15 cellular contexts compared by ENCODE assay signal in genomic region chr1:19797827-19798226, GRCh38. TPM values are rescaled to one million over a fixed set of nuclear protein-coding genes. Genes with fewer than 3 reads are reported as not detected.
DNase-seq lines count a peak whose midpoint lies in the region; ATAC-seq and TF ChIP-seq lines count a peak whose summit lies in the region.
"Had no signal": no experiment of that assay in that cellular context is flagged by ENCODE, and none has a peak within 500 bp of the region (broad histone marks: within the 10 kb centered on the region; RNA-seq: fewer than 3 reads in every experiment).

No MANE protein-coding gene starts in this region.

- H3K36me3 ChIP-seq in BLaER1 treated with 17β-estradiol and CSF1 and Interleukin-3, amounts not matched to agents 10 nM and 100 nM = peaks cover 2 to 28% (median 4%) of the 10 kb centered on the region in 11 experiments; a peak in 13 of 22 replicates
- no peaks in the 10 kb centered on the region for H3K36me3 ChIP-seq in CD8-positive, alpha-beta T cell (ENCODE audit: insufficient read depth, low read length)
- peaks cover 0 to 4% (median 0%) of the 10 kb centered on the region in 3 experiments for H3K36me3 ChIP-seq in naive thymus-derived CD4-positive, alpha-beta T cell (ENCODE audit: control insufficient read depth in 2 of 3, insufficient read depth in 3 of 3, low read length in 3 of 3)

- intact Hi-C loops in CD8-positive, alpha-beta T cell (cut with DNase I, micrococcal nuclease) = no loop called here
- intact Hi-C loops in naive thymus-derived CD4-positive, alpha-beta T cell (cut with micrococcal nuclease) = loop anchor here in 1 of 2 donors (5.0 kb wide), 1 partner anchor 36 kb away; no protein-coding TSS in a partner anchor

- no peak overlapping the region for H3K4me3 ChIP-seq in BLaER1 treated with 17β-estradiol and CSF1 and Interleukin-3, amounts not matched to agents 10 nM and 100 nM
- H3K4me3 ChIP-seq in CD8-positive, alpha-beta T cell (ENCODE audit: low read depth, low read length) = no peak overlapping the region
- H3K4me3 ChIP-seq in naive thymus-derived CD4-positive, alpha-beta T cell (ENCODE audit: low read length) = no peak overlapping the region
- H3K4me3 ChIP-seq: heart right ventricle, upper lobe of left lung had no signal

- H3K4me1 ChIP-seq in BLaER1 treated with 17β-estradiol and CSF1 and Interleukin-3, amounts not matched to agents 10 nM and 100 nM = peaks cover 18 to 44% (median 37%) of the 10 kb centered on the region in 10 experiments
- peaks cover 17% of the 10 kb centered on the region for H3K4me1 ChIP-seq in CD8-positive, alpha-beta T cell (ENCODE audit: insufficient read depth, low read length)
- H3K4me1 ChIP-seq in naive thymus-derived CD4-positive, alpha-beta T cell (ENCODE audit: control insufficient read depth in 2 of 2, insufficient read depth in 2 of 2, low read length in 2 of 2) = peaks cover 0 to 10% of the 10 kb centered on the region in 2 donors

- peak overlapping the region; percentile 93 for H3K27ac Mint-ChIP-seq in CD8-positive, alpha-beta T cell
- peak overlapping the region; percentile 94 for H3K27ac Mint-ChIP-seq in activated T-helper 17 cell treated with anti-CD3 and anti-CD28 coated beads, Interleukin-2, amount 50 U/mL, for 72 hours
- H3K27ac Mint-ChIP-seq in naive thymus-derived CD4-positive, alpha-beta T cell = peak overlapping the region; percentile 39 to 98 (median 91)

- H3K9ac ChIP-seq in BLaER1 treated with 17β-estradiol and CSF1 and Interleukin-3, amounts not matched to agents 10 nM and 100 nM = peak overlapping the region in 3 of 11 experiments; percentile 10 to 92 (median 92); a peak in 1 of 22 replicates

- peaks cover 35% of the 10 kb centered on the region for H3K4me1 Mint-ChIP-seq in CD8-positive, alpha-beta T cell (ENCODE audit: low read depth)
- H3K4me1 Mint-ChIP-seq in activated T-helper 17 cell treated with anti-CD3 and anti-CD28 coated beads, Interleukin-2, amount 50 U/mL, for 72 hours = peaks cover 31% of the 10 kb centered on the region
- peaks cover 13 to 54% (median 38%) of the 10 kb centered on the region in 7 donors for H3K4me1 Mint-ChIP-seq in naive thymus-derived CD4-positive, alpha-beta T cell

- peak overlapping the region in 3 of 11 experiments; percentile 21 to 95 (median 22); a peak in 3 of 22 replicates for H3K27ac ChIP-seq in BLaER1 treated with 17β-estradiol and CSF1 and Interleukin-3, amounts not matched to agents 10 nM and 100 nM
- no peak overlapping the region for H3K27ac ChIP-seq in CD8-positive, alpha-beta T cell (ENCODE audit: low read depth, low read length)
- no peak overlapping the region for H3K27ac ChIP-seq in naive thymus-derived CD4-positive, alpha-beta T cell (ENCODE audit: low read depth, low read length)
- H3K27ac ChIP-seq: HL-60 had no signal

- H3K9me3 Mint-ChIP-seq in CD8-positive, alpha-beta T cell = no peaks in the 10 kb centered on the region
- H3K9me3 Mint-ChIP-seq in activated T-helper 17 cell treated with anti-CD3 and anti-CD28 coated beads, Interleukin-2, amount 50 U/mL, for 72 hours = no peaks in the 10 kb centered on the region
- peaks cover 0 to 3% (median 0%) of the 10 kb centered on the region in 11 donors for H3K9me3 Mint-ChIP-seq in naive thymus-derived CD4-positive, alpha-beta T cell

- CTCF ChIA-PET in CD8-positive, alpha-beta T cell (lab: Charles Lee) = no interaction called here
- CTCF ChIA-PET in naive thymus-derived CD4-positive, alpha-beta T cell (lab: Charles Lee) = interaction anchor here (0.7 kb wide), 1 partner anchor 107 kb away, joined by 4 read pairs; no protein-coding TSS in a partner anchor
- CTCF ChIA-PET in HEK293T (lab: Yijun Ruan, JAX) = no interaction called here

- no peak for TF ChIP-seq CTCF in CD8-positive, alpha-beta T cell (IDR thresholded peaks at IDR 0.05)

- no peaks in the 10 kb centered on the region for H4K20me1 ChIP-seq in BLaER1 treated with 17β-estradiol and CSF1 and Interleukin-3, amounts not matched to agents 10 nM and 100 nM

- DNase-seq in CD8-positive, alpha-beta T cell = no peak
- no peak for DNase-seq in naive thymus-derived CD4-positive, alpha-beta T cell
- DNase-seq in anterior cingulate cortex (lab: John Stamatoyannopoulos, UW) (no peak), HEK293T (ENCODE audit: extremely low spot score) (no peak), islet precursor cell (no peak)
- DNase-seq: aorta, heart right ventricle, NCI-H1694 treated with DMSO at 0.1 percent for 48 hours, SHP77 treated with DMSO at 0.1 percent for 48 hours, upper lobe of left lung had no signal

- ATAC-seq in CD8-positive, alpha-beta T cell = no peak
- ATAC-seq in activated T-helper 17 cell treated with anti-CD3 and anti-CD28 coated beads, Interleukin-2, amount 50 U/mL, for 72 hours (replicated peaks) = no peak
- no peak for ATAC-seq in naive thymus-derived CD4-positive, alpha-beta T cell
- ATAC-seq in activated CD4-positive, CD25-positive, alpha-beta regulatory T cell treated with anti-CD3 and anti-CD28 coated beads, Interleukin-2, amount 50 U/mL, for 24 hours = no peak
- ATAC-seq: heart right ventricle had no signal

- H3K27me3 ChIP-seq in BLaER1 treated with 17β-estradiol and CSF1 and Interleukin-3, amounts not matched to agents 10 nM and 100 nM = no peaks in the 10 kb centered on the region
- H3K27me3 ChIP-seq in CD8-positive, alpha-beta T cell (ENCODE audit: insufficient read depth, low read length) = no peaks in the 10 kb centered on the region
- H3K27me3 ChIP-seq in naive thymus-derived CD4-positive, alpha-beta T cell (ENCODE audit: control insufficient read depth in 2 of 2, insufficient read depth in 2 of 2, low read length in 2 of 2) = no peaks in the 10 kb centered on the region
- H3K27me3 ChIP-seq: heart right ventricle, upper lobe of left lung had no signal

- H3K36me3 Mint-ChIP-seq in CD8-positive, alpha-beta T cell = peaks cover 28% of the 10 kb centered on the region
- H3K36me3 Mint-ChIP-seq in activated T-helper 17 cell treated with anti-CD3 and anti-CD28 coated beads, Interleukin-2, amount 50 U/mL, for 72 hours (ENCODE audit: low read depth) = no peaks in the 10 kb centered on the region
- H3K36me3 Mint-ChIP-seq in naive thymus-derived CD4-positive, alpha-beta T cell = peaks cover 10 to 19% (median 16%) of the 10 kb centered on the region in 5 donors

- H3K9me3 ChIP-seq in BLaER1 treated with 17β-estradiol and CSF1 and Interleukin-3, amounts not matched to agents 10 nM and 100 nM (replicated peaks in 1 of 11) = 0 out of 22 replicates have a peak, but pooled peaks cover 0 to under 1% (median 0%) of the 10 kb centered on the region in 11 experiments
- H3K9me3 ChIP-seq in CD8-positive, alpha-beta T cell (ENCODE audit: low read length) = no peaks in the 10 kb centered on the region
- no peaks in the 10 kb centered on the region for H3K9me3 ChIP-seq in naive thymus-derived CD4-positive, alpha-beta T cell (ENCODE audit: control insufficient read depth in 2 of 3, low read length in 3 of 3)
- H3K9me3 ChIP-seq: heart right ventricle, upper lobe of left lung had no signal

- POLR2A ChIA-PET in CD8-positive, alpha-beta T cell (lab: Charles Lee) = no interaction called here
- POLR2A ChIA-PET in naive thymus-derived CD4-positive, alpha-beta T cell (lab: Charles Lee) = no interaction called here
- POLR2A ChIA-PET in HEK293T (lab: Yijun Ruan, JAX) = interaction anchor here (1.1 kb wide), 2 partner anchors 8 to 84 kb away, joined by 3 read pairs; partner anchors contain the start of gene OTUD3

- H3K27me3 Mint-ChIP-seq in CD8-positive, alpha-beta T cell (ENCODE audit: low read depth) = no peaks in the 10 kb centered on the region
- no peaks in the 10 kb centered on the region for H3K27me3 Mint-ChIP-seq in activated T-helper 17 cell treated with anti-CD3 and anti-CD28 coated beads, Interleukin-2, amount 50 U/mL, for 72 hours
- H3K27me3 Mint-ChIP-seq in naive thymus-derived CD4-positive, alpha-beta T cell = peaks cover 0 to 4% (median 0%) of the 10 kb centered on the region in 5 donors

- H3K4me2 ChIP-seq in BLaER1 treated with 17β-estradiol and CSF1 and Interleukin-3, amounts not matched to agents 10 nM and 100 nM = peak overlapping the region in 10 of 11 experiments; percentile 87 to 97 (median 94); a peak in 14 of 22 replicates

- peak overlapping the region; percentile 62 for H3K4me3 Mint-ChIP-seq in CD8-positive, alpha-beta T cell
- peak overlapping the region; percentile 5 for H3K4me3 Mint-ChIP-seq in activated T-helper 17 cell treated with anti-CD3 and anti-CD28 coated beads, Interleukin-2, amount 50 U/mL, for 72 hours
- peak overlapping the region; percentile 4 to 98 (median 34) for H3K4me3 Mint-ChIP-seq in naive thymus-derived CD4-positive, alpha-beta T cell

TF ChIP-seq in HEK293T, 16 proteins besides CTCF, POLR2A, EP300 and RAD21:
- TF ChIP-seq SUZ12 (IDR thresholded peaks at IDR 0.05) (no peak), FOXK2 (IDR thresholded peaks at IDR 0.05) (no peak), FOXM1 (IDR thresholded peaks at IDR 0.05; ENCODE audit: borderline replicate concordance) (no peak), HDGF (IDR thresholded peaks at IDR 0.05; ENCODE audit: borderline replicate concordance) (no peak), ARNT (IDR thresholded peaks at IDR 0.05) (no peak), ZNF384 (IDR thresholded peaks at IDR 0.05) (no peak), LEF1 (IDR thresholded peaks at IDR 0.05; ENCODE audit: borderline replicate concordance) (no peak), CTBP1 (IDR thresholded peaks at IDR 0.05; ENCODE audit: borderline replicate concordance) (no peak), L3MBTL2 (conservative IDR thresholded peaks at IDR 0.05) (no peak), FOXA1 (IDR thresholded peaks at IDR 0.05) (no peak), TARDBP (IDR thresholded peaks at IDR 0.05) (no peak), SP1 (IDR thresholded peaks at IDR 0.05) (no peak)
- TF ChIP-seq, protein P1, sequence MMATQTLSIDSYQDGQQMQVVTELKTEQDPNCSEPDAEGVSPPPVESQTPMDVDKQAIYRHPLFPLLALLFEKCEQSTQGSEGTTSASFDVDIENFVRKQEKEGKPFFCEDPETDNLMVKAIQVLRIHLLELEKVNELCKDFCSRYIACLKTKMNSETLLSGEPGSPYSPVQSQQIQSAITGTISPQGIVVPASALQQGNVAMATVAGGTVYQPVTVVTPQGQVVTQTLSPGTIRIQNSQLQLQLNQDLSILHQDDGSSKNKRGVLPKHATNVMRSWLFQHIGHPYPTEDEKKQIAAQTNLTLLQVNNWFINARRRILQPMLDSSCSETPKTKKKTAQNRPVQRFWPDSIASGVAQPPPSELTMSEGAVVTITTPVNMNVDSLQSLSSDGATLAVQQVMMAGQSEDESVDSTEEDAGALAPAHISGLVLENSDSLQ (IDR thresholded peaks at IDR 0.05) = no peak

RNA-seq across cellular contexts. Expression of gene TMCO4, which starts 1.9 kb away (rescaled TPM):
- total RNA-seq in CD8-positive, alpha-beta T cell = 10 to 100 TPM; 10.1 to 12.6 TPM
- total RNA-seq in activated T-helper 17 cell treated with anti-CD3 and anti-CD28 coated beads, Interleukin-2, amount 50 U/mL, for 72 hours = 10 to 100 TPM in 1 of 2 donors, 1 to 10 TPM in 1; 8.9 to 12.6 TPM
- total RNA-seq in naive thymus-derived CD4-positive, alpha-beta T cell = 10 to 100 TPM; 16.6 to 28.3 (median 18.2) TPM
- 10 to 100 TPM in 1 of 2 donors, 1 to 10 TPM in 1; 8.9 to 11.3 TPM for polyA plus RNA-seq in naive thymus-derived CD4-positive, alpha-beta T cell

RNA-seq across cellular contexts. Expression of gene RNF186, which starts 17.3 kb away (rescaled TPM):
- not detected for total RNA-seq in CD8-positive, alpha-beta T cell
- not detected for total RNA-seq in activated T-helper 17 cell treated with anti-CD3 and anti-CD28 coated beads, Interleukin-2, amount 50 U/mL, for 72 hours
- not detected for total RNA-seq in naive thymus-derived CD4-positive, alpha-beta T cell
- polyA plus RNA-seq in naive thymus-derived CD4-positive, alpha-beta T cell = not detected
- total RNA-seq: aorta, epithelial cell of proximal tubule, heart right ventricle, upper lobe of left lung had no signal
- polyA plus RNA-seq: heart right ventricle had no signal

Comparison
In these comparisons a context has a peak if more than half of its experiments do, and no peak if none do; other contexts are left out.
1. H3K4me3 Mint-ChIP-seq: peak in every context shown above with its lines; median percentile 62 in CD8-positive, alpha-beta T cell; 34 in naive thymus-derived CD4-positive, alpha-beta T cell; 5 in activated T-helper 17 cell treated with anti-CD3 and anti-CD28 coated beads, Interleukin-2, amount 50 U/mL, for 72 hours.